Comparison of ENCODE assay signal across 3 cellular contexts in the genomic region with DNA sequence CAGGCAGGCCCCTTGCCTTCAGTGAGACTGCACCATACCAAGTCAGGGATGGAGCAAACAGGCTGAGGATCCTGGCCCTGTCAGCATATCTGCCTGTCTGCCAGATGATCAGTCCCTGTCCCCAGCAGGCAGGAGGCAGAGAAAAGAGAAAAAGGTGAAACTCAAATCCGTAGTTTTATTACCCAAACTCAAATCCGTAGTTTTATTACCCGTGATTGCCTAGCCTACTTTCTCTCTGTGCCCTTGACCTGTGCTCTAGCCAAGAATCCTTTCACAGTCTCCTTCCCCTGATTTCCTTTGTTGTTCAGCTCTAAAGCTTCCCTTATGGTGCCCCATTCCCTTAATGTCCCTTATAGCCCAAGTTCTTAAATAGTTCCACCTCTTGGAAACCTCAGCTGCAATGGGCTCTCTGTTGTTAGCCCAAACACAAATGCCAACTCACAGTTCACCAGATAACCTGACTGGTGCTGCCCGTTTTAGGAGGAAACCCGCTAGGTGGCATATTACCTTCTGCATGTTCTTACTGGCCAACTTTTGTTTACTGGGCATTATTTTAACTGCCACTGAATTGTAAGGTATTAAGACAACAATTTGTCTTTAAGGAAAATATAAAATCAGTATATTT.
TF ChIP-seq lines count a peak whose summit lies in the region.

No MANE protein-coding gene starts in this region.

TF ChIP-seq in HEK293, 187 proteins besides CTCF, POLR2A, EP300 and RAD21:
- 0 out of 2 replicates have a peak, but pooled peaks have one; percentile 58 for TF ChIP-seq ZNF660 (tag by site-specific recombination; IDR thresholded peaks at IDR 0.05)
- no peak for TF ChIP-seq ZNF549 (tag by site-specific recombination; IDR thresholded peaks at IDR 0.05)
- TF ChIP-seq ZNF114 (tag by site-specific recombination; IDR thresholded peaks at IDR 0.05): no peak
- no peak; the same call in 1 of the 2 replicates for TF ChIP-seq ZNF10 (tag by site-specific recombination; IDR thresholded peaks at IDR 0.05)
- peak; percentile 34; the same call in 1 of the 2 replicates for TF ChIP-seq PRDM1 (tag by site-specific recombination; IDR thresholded peaks at IDR 0.05)
- TF ChIP-seq ZNF610 (tag by site-specific recombination; IDR thresholded peaks at IDR 0.05; ENCODE audit: borderline replicate concordance): no peak
- no peak for TF ChIP-seq ZNF341 (tag by site-specific recombination; IDR thresholded peaks at IDR 0.05; ENCODE audit: low read depth)
- no peak for TF ChIP-seq ZFP69B (tag by site-specific recombination; IDR thresholded peaks at IDR 0.05)
- TF ChIP-seq HOXC10 (CRISPR knock-in tag; IDR thresholded peaks at IDR 0.05): no peak
- no peak for TF ChIP-seq ZNF501 (tag by site-specific recombination; IDR thresholded peaks at IDR 0.05)
- TF ChIP-seq, protein P1, sequence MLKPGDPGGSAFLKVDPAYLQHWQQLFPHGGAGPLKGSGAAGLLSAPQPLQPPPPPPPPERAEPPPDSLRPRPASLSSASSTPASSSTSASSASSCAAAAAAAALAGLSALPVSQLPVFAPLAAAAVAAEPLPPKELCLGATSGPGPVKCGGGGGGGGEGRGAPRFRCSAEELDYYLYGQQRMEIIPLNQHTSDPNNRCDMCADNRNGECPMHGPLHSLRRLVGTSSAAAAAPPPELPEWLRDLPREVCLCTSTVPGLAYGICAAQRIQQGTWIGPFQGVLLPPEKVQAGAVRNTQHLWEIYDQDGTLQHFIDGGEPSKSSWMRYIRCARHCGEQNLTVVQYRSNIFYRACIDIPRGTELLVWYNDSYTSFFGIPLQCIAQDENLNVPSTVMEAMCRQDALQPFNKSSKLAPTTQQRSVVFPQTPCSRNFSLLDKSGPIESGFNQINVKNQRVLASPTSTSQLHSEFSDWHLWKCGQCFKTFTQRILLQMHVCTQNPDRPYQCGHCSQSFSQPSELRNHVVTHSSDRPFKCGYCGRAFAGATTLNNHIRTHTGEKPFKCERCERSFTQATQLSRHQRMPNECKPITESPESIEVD (tag by site-specific recombination; IDR thresholded peaks at IDR 0.05): peak; percentile 60; the same call in 1 of the 2 replicates
- no peak for TF ChIP-seq ZNF623 (tag by site-specific recombination; IDR thresholded peaks at IDR 0.05)
TF ChIP-seq in HEK293: peak in this region for 3.

TF ChIP-seq in WTC11, 78 proteins besides CTCF, POLR2A, EP300 and RAD21:
- TF ChIP-seq ZNF396 (CRISPR knock-in tag; IDR thresholded peaks at IDR 0.05; ENCODE audit: borderline replicate concordance) (no peak), SMAD3 (CRISPR knock-in tag; IDR thresholded peaks at IDR 0.05; ENCODE audit: borderline replicate concordance) (no peak), FOXK1 (CRISPR knock-in tag; IDR thresholded peaks at IDR 0.05) (no peak), ZNF416 (CRISPR knock-in tag; IDR thresholded peaks at IDR 0.05) (no peak), ZNF671 (CRISPR knock-in tag; IDR thresholded peaks at IDR 0.05) (no peak), TEAD1 (CRISPR knock-in tag; IDR thresholded peaks at IDR 0.05) (no peak), HMGA2 (CRISPR knock-in tag; IDR thresholded peaks at IDR 0.05) (no peak), GTF2I (CRISPR knock-in tag; conservative IDR thresholded peaks at IDR 0.05) (no peak)
- TF ChIP-seq, protein P2, sequence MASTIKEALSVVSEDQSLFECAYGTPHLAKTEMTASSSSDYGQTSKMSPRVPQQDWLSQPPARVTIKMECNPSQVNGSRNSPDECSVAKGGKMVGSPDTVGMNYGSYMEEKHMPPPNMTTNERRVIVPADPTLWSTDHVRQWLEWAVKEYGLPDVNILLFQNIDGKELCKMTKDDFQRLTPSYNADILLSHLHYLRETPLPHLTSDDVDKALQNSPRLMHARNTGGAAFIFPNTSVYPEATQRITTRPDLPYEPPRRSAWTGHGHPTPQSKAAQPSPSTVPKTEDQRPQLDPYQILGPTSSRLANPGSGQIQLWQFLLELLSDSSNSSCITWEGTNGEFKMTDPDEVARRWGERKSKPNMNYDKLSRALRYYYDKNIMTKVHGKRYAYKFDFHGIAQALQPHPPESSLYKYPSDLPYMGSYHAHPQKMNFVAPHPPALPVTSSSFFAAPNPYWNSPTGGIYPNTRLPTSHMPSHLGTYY (CRISPR knock-in tag; IDR thresholded peaks at IDR 0.05): no peak
- TF ChIP-seq, protein P3, sequence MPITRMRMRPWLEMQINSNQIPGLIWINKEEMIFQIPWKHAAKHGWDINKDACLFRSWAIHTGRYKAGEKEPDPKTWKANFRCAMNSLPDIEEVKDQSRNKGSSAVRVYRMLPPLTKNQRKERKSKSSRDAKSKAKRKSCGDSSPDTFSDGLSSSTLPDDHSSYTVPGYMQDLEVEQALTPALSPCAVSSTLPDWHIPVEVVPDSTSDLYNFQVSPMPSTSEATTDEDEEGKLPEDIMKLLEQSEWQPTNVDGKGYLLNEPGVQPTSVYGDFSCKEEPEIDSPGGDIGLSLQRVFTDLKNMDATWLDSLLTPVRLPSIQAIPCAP (CRISPR knock-in tag; IDR thresholded peaks at IDR 0.05): no peak
- TF ChIP-seq, protein P4, sequence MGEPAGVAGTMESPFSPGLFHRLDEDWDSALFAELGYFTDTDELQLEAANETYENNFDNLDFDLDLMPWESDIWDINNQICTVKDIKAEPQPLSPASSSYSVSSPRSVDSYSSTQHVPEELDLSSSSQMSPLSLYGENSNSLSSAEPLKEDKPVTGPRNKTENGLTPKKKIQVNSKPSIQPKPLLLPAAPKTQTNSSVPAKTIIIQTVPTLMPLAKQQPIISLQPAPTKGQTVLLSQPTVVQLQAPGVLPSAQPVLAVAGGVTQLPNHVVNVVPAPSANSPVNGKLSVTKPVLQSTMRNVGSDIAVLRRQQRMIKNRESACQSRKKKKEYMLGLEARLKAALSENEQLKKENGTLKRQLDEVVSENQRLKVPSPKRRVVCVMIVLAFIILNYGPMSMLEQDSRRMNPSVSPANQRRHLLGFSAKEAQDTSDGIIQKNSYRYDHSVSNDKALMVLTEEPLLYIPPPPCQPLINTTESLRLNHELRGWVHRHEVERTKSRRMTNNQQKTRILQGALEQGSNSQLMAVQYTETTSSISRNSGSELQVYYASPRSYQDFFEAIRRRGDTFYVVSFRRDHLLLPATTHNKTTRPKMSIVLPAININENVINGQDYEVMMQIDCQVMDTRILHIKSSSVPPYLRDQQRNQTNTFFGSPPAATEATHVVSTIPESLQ (CRISPR knock-in tag; IDR thresholded peaks at IDR 0.05): no peak
- TF ChIP-seq, protein P5, sequence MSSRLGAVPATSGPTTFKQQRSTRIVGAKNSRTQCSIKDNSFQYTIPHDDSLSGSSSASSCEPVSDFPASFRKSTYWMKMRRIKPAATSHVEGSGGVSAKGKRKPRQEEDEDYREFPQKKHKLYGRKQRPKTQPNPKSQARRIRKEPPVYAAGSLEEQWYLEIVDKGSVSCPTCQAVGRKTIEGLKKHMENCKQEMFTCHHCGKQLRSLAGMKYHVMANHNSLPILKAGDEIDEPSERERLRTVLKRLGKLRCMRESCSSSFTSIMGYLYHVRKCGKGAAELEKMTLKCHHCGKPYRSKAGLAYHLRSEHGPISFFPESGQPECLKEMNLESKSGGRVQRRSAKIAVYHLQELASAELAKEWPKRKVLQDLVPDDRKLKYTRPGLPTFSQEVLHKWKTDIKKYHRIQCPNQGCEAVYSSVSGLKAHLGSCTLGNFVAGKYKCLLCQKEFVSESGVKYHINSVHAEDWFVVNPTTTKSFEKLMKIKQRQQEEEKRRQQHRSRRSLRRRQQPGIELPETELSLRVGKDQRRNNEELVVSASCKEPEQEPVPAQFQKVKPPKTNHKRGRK (CRISPR knock-in tag; IDR thresholded peaks at IDR 0.05; ENCODE audit: borderline replicate concordance): no peak
- TF ChIP-seq, protein P6, sequence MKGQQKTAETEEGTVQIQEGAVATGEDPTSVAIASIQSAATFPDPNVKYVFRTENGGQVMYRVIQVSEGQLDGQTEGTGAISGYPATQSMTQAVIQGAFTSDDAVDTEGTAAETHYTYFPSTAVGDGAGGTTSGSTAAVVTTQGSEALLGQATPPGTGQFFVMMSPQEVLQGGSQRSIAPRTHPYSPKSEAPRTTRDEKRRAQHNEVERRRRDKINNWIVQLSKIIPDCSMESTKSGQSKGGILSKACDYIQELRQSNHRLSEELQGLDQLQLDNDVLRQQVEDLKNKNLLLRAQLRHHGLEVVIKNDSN (CRISPR knock-in tag; IDR thresholded peaks at IDR 0.05): no peak

TF ChIP-seq in HepG2, 621 proteins besides CTCF, POLR2A, EP300 and RAD21:
- TF ChIP-seq CCAR2 (optimal IDR thresholded peaks at IDR 0.05; ENCODE audit: low read depth, low read length): no peak
- TF ChIP-seq ZNF30 (CRISPR knock-in tag; IDR thresholded peaks at IDR 0.05): no peak
- TF ChIP-seq FOSL1 (CRISPR knock-in tag; IDR thresholded peaks at IDR 0.05; ENCODE audit: borderline replicate concordance): no peak
- no peak for TF ChIP-seq SMAD9 (CRISPR knock-in tag; IDR thresholded peaks at IDR 0.05)
- TF ChIP-seq, protein P7, sequence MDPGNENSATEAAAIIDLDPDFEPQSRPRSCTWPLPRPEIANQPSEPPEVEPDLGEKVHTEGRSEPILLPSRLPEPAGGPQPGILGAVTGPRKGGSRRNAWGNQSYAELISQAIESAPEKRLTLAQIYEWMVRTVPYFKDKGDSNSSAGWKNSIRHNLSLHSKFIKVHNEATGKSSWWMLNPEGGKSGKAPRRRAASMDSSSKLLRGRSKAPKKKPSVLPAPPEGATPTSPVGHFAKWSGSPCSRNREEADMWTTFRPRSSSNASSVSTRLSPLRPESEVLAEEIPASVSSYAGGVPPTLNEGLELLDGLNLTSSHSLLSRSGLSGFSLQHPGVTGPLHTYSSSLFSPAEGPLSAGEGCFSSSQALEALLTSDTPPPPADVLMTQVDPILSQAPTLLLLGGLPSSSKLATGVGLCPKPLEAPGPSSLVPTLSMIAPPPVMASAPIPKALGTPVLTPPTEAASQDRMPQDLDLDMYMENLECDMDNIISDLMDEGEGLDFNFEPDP (CRISPR knock-in tag; conservative IDR thresholded peaks at IDR 0.05): no peak
- TF ChIP-seq, protein P8, sequence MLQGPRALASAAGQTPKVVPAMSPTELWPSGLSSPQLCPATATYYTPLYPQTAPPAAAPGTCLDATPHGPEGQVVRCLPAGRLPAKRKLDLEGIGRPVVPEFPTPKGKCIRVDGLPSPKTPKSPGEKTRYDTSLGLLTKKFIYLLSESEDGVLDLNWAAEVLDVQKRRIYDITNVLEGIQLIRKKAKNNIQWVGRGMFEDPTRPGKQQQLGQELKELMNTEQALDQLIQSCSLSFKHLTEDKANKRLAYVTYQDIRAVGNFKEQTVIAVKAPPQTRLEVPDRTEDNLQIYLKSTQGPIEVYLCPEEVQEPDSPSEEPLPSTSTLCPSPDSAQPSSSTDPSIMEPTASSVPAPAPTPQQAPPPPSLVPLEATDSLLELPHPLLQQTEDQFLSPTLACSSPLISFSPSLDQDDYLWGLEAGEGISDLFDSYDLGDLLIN (CRISPR knock-in tag; IDR thresholded peaks at IDR 0.05; ENCODE audit: borderline replicate concordance): no peak
- TF ChIP-seq, protein P9, sequence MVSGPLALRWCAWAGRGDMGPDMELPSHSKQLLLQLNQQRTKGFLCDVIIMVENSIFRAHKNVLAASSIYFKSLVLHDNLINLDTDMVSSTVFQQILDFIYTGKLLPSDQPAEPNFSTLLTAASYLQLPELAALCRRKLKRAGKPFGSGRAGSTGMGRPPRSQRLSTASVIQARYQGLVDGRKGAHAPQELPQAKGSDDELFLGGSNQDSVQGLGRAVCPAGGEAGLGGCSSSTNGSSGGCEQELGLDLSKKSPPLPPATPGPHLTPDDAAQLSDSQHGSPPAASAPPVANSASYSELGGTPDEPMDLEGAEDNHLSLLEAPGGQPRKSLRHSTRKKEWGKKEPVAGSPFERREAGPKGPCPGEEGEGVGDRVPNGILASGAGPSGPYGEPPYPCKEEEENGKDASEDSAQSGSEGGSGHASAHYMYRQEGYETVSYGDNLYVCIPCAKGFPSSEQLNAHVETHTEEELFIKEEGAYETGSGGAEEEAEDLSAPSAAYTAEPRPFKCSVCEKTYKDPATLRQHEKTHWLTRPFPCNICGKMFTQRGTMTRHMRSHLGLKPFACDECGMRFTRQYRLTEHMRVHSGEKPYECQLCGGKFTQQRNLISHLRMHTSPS (CRISPR knock-in tag; IDR thresholded peaks at IDR 0.05; ENCODE audit: low read depth): peak; percentile 21; the same call in 1 of the 2 replicates
- no peak for TF ChIP-seq ZNF350 (CRISPR knock-in tag; IDR thresholded peaks at IDR 0.05; ENCODE audit: borderline replicate concordance, low read depth)
- no peak for TF ChIP-seq ZNF10 (CRISPR knock-in tag; IDR thresholded peaks at IDR 0.05; ENCODE audit: borderline replicate concordance, low read depth)
- no peak for TF ChIP-seq ZNF883 (CRISPR knock-in tag; IDR thresholded peaks at IDR 0.05; ENCODE audit: not compliant biosample characterization)
- TF ChIP-seq ZMYM4 (CRISPR knock-in tag; IDR thresholded peaks at IDR 0.05): 0 out of 2 replicates have a peak, but pooled peaks have one; percentile 38
- TF ChIP-seq ZNF776 (CRISPR knock-in tag; IDR thresholded peaks at IDR 0.05): no peak
- TF ChIP-seq ZNF607 (CRISPR knock-in tag; IDR thresholded peaks at IDR 0.05; ENCODE audit: borderline replicate concordance): no peak
- TF ChIP-seq, protein P10, sequence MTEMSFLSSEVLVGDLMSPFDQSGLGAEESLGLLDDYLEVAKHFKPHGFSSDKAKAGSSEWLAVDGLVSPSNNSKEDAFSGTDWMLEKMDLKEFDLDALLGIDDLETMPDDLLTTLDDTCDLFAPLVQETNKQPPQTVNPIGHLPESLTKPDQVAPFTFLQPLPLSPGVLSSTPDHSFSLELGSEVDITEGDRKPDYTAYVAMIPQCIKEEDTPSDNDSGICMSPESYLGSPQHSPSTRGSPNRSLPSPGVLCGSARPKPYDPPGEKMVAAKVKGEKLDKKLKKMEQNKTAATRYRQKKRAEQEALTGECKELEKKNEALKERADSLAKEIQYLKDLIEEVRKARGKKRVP (CRISPR knock-in tag; IDR thresholded peaks at IDR 0.05): no peak
- peak; percentile 40; the same call in 1 of the 2 replicates for TF ChIP-seq ZBTB38 (CRISPR knock-in tag; IDR thresholded peaks at IDR 0.05)
- no peak for TF ChIP-seq TMF1 (CRISPR knock-in tag; IDR thresholded peaks at IDR 0.05; ENCODE audit: low read depth)
- no peak for TF ChIP-seq SOX13 (IDR thresholded peaks at IDR 0.05)
- TF ChIP-seq SOX13 (CRISPR knock-in tag; conservative IDR thresholded peaks at IDR 0.05 in 1 of 2, IDR thresholded peaks at IDR 0.05 in 1 of 2): no peak
- no peak for TF ChIP-seq ZSCAN30 (CRISPR knock-in tag; IDR thresholded peaks at IDR 0.05)
- TF ChIP-seq BRD4 (CRISPR knock-in tag; IDR thresholded peaks at IDR 0.05): no peak
- TF ChIP-seq, protein P11, sequence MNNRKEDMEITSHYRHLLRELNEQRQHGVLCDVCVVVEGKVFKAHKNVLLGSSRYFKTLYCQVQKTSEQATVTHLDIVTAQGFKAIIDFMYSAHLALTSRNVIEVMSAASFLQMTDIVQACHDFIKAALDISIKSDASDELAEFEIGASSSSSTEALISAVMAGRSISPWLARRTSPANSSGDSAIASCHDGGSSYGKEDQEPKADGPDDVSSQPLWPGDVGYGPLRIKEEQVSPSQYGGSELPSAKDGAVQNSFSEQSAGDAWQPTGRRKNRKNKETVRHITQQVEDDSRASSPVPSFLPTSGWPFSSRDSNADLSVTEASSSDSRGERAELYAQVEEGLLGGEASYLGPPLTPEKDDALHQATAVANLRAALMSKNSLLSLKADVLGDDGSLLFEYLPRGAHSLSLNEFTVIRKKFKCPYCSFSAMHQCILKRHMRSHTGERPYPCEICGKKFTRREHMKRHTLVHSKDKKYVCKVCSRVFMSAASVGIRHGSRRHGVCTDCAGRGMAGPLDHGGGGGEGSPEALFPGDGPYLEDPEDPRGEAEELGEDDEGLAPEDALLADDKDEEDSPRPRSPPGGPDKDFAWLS (CRISPR knock-in tag; IDR thresholded peaks at IDR 0.05; ENCODE audit: borderline replicate concordance): no peak
- no peak for TF ChIP-seq BORCS8-MEF2B (CRISPR knock-in tag; IDR thresholded peaks at IDR 0.05)
- no peak for TF ChIP-seq MEIS1 (CRISPR knock-in tag; IDR thresholded peaks at IDR 0.05; ENCODE audit: borderline replicate concordance)
- 0 out of 2 replicates have a peak, but pooled peaks have one; percentile 41 for TF ChIP-seq ARID2 (CRISPR knock-in tag; IDR thresholded peaks at IDR 0.05; ENCODE audit: borderline replicate concordance)
